1 cellular context compared by ENCODE assay signal in genomic region chr9:113594484-113595299, GRCh38.
TF ChIP-seq lines count a peak whose summit lies in the region.

No MANE protein-coding gene starts in this region.

TF ChIP-seq in HCT116, 20 proteins besides CTCF, POLR2A, EP300 and RAD21:
- no peak for TF ChIP-seq ZBTB33 (IDR thresholded peaks at IDR 0.05; ENCODE audit: extremely low read depth, insufficient replicate concordance, low read length)
- TF ChIP-seq EGR1 (IDR thresholded peaks at IDR 0.05; ENCODE audit: low read depth), result no peak
- no peak for TF ChIP-seq EZH2phosphoT487 (IDR thresholded peaks at IDR 0.05; ENCODE audit: borderline replicate concordance)
- TF ChIP-seq MAX (IDR thresholded peaks at IDR 0.05), result no peak
- TF ChIP-seq ATF3 (IDR thresholded peaks at IDR 0.05), result no peak
- TF ChIP-seq TCF7L2 (IDR thresholded peaks at IDR 0.05; ENCODE audit: borderline replicate concordance, extremely low read depth, insufficient read depth, insufficient read length), result no peak
- TF ChIP-seq SRF (IDR thresholded peaks at IDR 0.05; ENCODE audit: low read depth), result no peak
